1 cellular context compared by ENCODE assay signal in the genomic region with DNA sequence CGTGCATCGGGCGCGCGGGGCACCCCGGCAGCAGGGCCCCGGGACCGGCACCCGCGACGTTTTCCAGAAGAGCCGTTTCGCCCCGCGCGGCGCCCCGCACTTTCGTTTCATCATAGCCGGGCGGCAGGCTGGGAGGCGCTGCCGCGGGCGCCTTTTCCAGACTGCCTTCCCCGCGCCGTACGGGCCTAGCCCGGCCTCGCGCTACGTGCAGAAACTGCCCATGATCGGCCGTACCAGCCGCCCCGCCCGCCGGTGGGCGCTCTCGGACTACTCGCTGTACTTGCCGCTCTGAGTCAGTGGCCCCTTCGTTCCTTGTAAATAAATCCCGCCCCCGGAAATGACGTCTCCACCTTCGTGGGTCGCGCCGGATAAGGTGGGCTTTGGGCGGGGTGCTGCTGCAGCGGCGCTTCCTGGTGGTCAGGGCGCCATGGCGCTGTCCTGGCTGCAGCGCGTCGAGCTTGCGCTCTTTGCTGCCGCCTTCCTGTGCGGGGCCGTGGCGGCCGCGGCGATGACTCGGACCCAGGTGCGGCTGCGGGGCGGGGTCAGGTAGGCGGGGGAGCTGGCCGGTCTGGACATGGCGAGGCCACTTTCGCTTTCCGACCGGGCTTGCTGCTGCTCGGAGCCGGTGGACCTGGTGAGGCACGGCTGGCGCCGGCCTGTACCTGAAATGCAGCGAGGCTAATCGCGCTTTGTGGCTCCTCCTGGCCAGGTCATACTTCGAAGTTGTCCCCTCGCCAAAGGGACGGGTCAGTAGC.
TF ChIP-seq lines count a peak whose summit lies in the region.

A gene with protein sequence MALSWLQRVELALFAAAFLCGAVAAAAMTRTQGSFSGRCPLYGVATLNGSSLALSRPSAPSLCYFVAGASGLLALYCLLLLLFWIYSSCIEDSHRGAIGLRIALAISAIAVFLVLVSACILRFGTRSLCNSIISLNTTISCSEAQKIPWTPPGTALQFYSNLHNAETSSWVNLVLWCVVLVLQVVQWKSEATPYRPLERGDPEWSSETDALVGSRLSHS (plus strand): TSS at position 398 of the 755 bp plus-strand sequence. CDS start 30 bp downstream, at position 428.

TF ChIP-seq in HepG2, 621 proteins besides CTCF, POLR2A, EP300 and RAD21 (continued from another document and continues in another):
- peak; percentile 87; the same call in 1 of the 2 replicates for TF ChIP-seq KAT7 (CRISPR knock-in tag; IDR thresholded peaks at IDR 0.05; ENCODE audit: borderline replicate concordance)
- TF ChIP-seq JUN (CRISPR knock-in tag; IDR thresholded peaks at IDR 0.05) = 0 out of 2 replicates have a peak, but pooled peaks have one; percentile 25
- peak; percentile 88 for TF ChIP-seq SALL2 (CRISPR knock-in tag; IDR thresholded peaks at IDR 0.05)
- peak; percentile 64 for TF ChIP-seq MEIS2 (CRISPR knock-in tag; IDR thresholded peaks at IDR 0.05)
- TF ChIP-seq, protein P1, sequence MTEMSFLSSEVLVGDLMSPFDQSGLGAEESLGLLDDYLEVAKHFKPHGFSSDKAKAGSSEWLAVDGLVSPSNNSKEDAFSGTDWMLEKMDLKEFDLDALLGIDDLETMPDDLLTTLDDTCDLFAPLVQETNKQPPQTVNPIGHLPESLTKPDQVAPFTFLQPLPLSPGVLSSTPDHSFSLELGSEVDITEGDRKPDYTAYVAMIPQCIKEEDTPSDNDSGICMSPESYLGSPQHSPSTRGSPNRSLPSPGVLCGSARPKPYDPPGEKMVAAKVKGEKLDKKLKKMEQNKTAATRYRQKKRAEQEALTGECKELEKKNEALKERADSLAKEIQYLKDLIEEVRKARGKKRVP (CRISPR knock-in tag; IDR thresholded peaks at IDR 0.05) = peak in 1 of 2 experiments; percentile 62; a peak in 1 of 4 replicates
- TF ChIP-seq ZNF264 (CRISPR knock-in tag; IDR thresholded peaks at IDR 0.05) = no peak; the same call in 1 of the 2 replicates
- TF ChIP-seq SMARCE1 (IDR thresholded peaks at IDR 0.05; ENCODE audit: borderline replicate concordance) = no peak
- peak; percentile 96 for TF ChIP-seq PHF5A (CRISPR knock-in tag; IDR thresholded peaks at IDR 0.05; ENCODE audit: low read depth, unreplicated experiment)
- TF ChIP-seq ZNF136 (CRISPR knock-in tag; IDR thresholded peaks at IDR 0.05; ENCODE audit: low read depth) = no peak; the same call in 1 of the 2 replicates
- 0 out of 2 replicates have a peak, but pooled peaks have one; percentile 26 for TF ChIP-seq RFX5 (IDR thresholded peaks at IDR 0.05; ENCODE audit: low read depth, low read length)
- TF ChIP-seq KDM1A (CRISPR knock-in tag; IDR thresholded peaks at IDR 0.05) = no peak
- peak; percentile 79; the same call in 1 of the 2 replicates for TF ChIP-seq ZNF350 (CRISPR knock-in tag; IDR thresholded peaks at IDR 0.05; ENCODE audit: borderline replicate concordance, low read depth)
- TF ChIP-seq, protein P2, sequence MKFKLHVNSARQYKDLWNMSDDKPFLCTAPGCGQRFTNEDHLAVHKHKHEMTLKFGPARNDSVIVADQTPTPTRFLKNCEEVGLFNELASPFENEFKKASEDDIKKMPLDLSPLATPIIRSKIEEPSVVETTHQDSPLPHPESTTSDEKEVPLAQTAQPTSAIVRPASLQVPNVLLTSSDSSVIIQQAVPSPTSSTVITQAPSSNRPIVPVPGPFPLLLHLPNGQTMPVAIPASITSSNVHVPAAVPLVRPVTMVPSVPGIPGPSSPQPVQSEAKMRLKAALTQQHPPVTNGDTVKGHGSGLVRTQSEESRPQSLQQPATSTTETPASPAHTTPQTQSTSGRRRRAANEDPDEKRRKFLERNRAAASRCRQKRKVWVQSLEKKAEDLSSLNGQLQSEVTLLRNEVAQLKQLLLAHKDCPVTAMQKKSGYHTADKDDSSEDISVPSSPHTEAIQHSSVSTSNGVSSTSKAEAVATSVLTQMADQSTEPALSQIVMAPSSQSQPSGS (CRISPR knock-in tag; IDR thresholded peaks at IDR 0.05) = peak; percentile 90
- TF ChIP-seq ZNF260 (CRISPR knock-in tag; IDR thresholded peaks at IDR 0.05; ENCODE audit: borderline replicate concordance, low read depth) = no peak
- no peak for TF ChIP-seq NFE2L2 (IDR thresholded peaks at IDR 0.05; ENCODE audit: low read length)
- peak; percentile 70 for TF ChIP-seq ASH2L (IDR thresholded peaks at IDR 0.05; ENCODE audit: insufficient read length, low read depth, low read length)
- TF ChIP-seq, protein P3, sequence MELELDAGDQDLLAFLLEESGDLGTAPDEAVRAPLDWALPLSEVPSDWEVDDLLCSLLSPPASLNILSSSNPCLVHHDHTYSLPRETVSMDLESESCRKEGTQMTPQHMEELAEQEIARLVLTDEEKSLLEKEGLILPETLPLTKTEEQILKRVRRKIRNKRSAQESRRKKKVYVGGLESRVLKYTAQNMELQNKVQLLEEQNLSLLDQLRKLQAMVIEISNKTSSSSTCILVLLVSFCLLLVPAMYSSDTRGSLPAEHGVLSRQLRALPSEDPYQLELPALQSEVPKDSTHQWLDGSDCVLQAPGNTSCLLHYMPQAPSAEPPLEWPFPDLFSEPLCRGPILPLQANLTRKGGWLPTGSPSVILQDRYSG (CRISPR knock-in tag; IDR thresholded peaks at IDR 0.05) = 0 out of 2 replicates have a peak, but pooled peaks have one; percentile 34
- TF ChIP-seq YEATS4 (CRISPR knock-in tag; IDR thresholded peaks at IDR 0.05; ENCODE audit: borderline replicate concordance) = peak; percentile 89
- TF ChIP-seq ZNF121 (CRISPR knock-in tag; IDR thresholded peaks at IDR 0.05) = no peak; the same call in 1 of the 2 replicates
- TF ChIP-seq ATF1 (CRISPR knock-in tag; IDR thresholded peaks at IDR 0.05) = peak; percentile 90
- TF ChIP-seq ZNF263 (CRISPR knock-in tag; IDR thresholded peaks at IDR 0.05) = no peak; the same call in 1 of the 2 replicates
- TF ChIP-seq, protein P4, sequence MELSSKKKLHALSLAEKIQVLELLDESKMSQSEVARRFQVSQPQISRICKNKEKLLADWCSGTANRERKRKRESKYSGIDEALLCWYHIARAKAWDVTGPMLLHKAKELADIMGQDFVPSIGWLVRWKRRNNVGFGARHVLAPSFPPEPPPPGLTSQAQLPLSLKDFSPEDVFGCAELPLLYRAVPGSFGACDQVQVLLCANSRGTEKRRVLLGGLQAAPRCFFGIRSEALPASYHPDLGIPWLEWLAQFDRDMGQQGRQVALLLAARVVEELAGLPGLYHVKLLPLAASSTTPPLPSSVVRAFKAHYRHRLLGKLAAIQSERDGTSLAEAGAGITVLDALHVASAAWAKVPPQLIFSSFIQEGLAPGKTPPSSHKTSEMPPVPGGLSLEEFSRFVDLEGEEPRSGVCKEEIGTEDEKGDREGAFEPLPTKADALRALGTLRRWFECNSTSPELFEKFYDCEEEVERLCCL (CRISPR knock-in tag; IDR thresholded peaks at IDR 0.05; ENCODE audit: borderline replicate concordance) = 0 out of 2 replicates have a peak, but pooled peaks have one; percentile 55
- no peak for TF ChIP-seq MATR3 (CRISPR knock-in tag; IDR thresholded peaks at IDR 0.05)
- TF ChIP-seq CHD4 (IDR thresholded peaks at IDR 0.05; ENCODE audit: borderline replicate concordance, low read length) = no peak
- TF ChIP-seq ZC3H13 (CRISPR knock-in tag; IDR thresholded peaks at IDR 0.05) = peak; percentile 100
- TF ChIP-seq ZNF747 (CRISPR knock-in tag; IDR thresholded peaks at IDR 0.05; ENCODE audit: borderline replicate concordance) = peak; percentile 63; the same call in 1 of the 2 replicates
- TF ChIP-seq SRSF4 (IDR thresholded peaks at IDR 0.05; ENCODE audit: low read depth, low read length, poor library complexity, severe bottlenecking) = no peak
- TF ChIP-seq, protein P5, sequence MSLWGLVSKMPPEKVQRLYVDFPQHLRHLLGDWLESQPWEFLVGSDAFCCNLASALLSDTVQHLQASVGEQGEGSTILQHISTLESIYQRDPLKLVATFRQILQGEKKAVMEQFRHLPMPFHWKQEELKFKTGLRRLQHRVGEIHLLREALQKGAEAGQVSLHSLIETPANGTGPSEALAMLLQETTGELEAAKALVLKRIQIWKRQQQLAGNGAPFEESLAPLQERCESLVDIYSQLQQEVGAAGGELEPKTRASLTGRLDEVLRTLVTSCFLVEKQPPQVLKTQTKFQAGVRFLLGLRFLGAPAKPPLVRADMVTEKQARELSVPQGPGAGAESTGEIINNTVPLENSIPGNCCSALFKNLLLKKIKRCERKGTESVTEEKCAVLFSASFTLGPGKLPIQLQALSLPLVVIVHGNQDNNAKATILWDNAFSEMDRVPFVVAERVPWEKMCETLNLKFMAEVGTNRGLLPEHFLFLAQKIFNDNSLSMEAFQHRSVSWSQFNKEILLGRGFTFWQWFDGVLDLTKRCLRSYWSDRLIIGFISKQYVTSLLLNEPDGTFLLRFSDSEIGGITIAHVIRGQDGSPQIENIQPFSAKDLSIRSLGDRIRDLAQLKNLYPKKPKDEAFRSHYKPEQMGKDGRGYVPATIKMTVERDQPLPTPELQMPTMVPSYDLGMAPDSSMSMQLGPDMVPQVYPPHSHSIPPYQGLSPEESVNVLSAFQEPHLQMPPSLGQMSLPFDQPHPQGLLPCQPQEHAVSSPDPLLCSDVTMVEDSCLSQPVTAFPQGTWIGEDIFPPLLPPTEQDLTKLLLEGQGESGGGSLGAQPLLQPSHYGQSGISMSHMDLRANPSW (CRISPR knock-in tag; IDR thresholded peaks at IDR 0.05; ENCODE audit: borderline replicate concordance) = no peak
- peak; percentile 22; the same call in 1 of the 2 replicates for TF ChIP-seq ZNF547 (CRISPR knock-in tag; IDR thresholded peaks at IDR 0.05)
- TF ChIP-seq ZNF207 (IDR thresholded peaks at IDR 0.05; ENCODE audit: borderline replicate concordance) = no peak
- TF ChIP-seq RELA (CRISPR knock-in tag; IDR thresholded peaks at IDR 0.05) = no peak
- peak; percentile 92 for TF ChIP-seq GATAD1 (CRISPR knock-in tag; IDR thresholded peaks at IDR 0.05)
- peak; percentile 88 for TF ChIP-seq SALL1 (CRISPR knock-in tag; IDR thresholded peaks at IDR 0.05)
- peak; percentile 66; the same call in 1 of the 2 replicates for TF ChIP-seq KLF11 (CRISPR knock-in tag; IDR thresholded peaks at IDR 0.05)
- TF ChIP-seq, protein P6, sequence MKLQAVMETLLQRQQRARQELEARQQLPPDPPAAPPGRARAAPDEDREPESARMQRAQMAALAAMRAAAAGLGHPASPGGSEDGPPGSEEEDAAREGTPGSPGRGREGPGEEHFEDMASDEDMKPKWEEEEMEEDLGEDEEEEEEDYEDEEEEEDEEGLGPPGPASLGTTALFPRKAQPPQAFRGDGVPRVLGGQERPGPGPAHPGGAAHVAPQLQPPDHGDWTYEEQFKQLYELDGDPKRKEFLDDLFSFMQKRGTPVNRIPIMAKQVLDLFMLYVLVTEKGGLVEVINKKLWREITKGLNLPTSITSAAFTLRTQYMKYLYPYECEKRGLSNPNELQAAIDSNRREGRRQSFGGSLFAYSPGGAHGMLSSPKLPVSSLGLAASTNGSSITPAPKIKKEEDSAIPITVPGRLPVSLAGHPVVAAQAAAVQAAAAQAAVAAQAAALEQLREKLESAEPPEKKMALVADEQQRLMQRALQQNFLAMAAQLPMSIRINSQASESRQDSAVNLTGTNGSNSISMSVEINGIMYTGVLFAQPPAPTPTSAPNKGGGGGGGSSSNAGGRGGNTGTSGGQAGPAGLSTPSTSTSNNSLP (IDR thresholded peaks at IDR 0.05; ENCODE audit: low read depth, low read length) = no peak
- TF ChIP-seq, protein P7, sequence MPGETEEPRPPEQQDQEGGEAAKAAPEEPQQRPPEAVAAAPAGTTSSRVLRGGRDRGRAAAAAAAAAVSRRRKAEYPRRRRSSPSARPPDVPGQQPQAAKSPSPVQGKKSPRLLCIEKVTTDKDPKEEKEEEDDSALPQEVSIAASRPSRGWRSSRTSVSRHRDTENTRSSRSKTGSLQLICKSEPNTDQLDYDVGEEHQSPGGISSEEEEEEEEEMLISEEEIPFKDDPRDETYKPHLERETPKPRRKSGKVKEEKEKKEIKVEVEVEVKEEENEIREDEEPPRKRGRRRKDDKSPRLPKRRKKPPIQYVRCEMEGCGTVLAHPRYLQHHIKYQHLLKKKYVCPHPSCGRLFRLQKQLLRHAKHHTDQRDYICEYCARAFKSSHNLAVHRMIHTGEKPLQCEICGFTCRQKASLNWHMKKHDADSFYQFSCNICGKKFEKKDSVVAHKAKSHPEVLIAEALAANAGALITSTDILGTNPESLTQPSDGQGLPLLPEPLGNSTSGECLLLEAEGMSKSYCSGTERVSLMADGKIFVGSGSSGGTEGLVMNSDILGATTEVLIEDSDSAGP (CRISPR knock-in tag; IDR thresholded peaks at IDR 0.05; ENCODE audit: borderline replicate concordance) = peak; percentile 91
- TF ChIP-seq HNRNPLL (IDR thresholded peaks at IDR 0.05; ENCODE audit: low read depth, low read length, poor library complexity, severe bottlenecking) = peak; percentile 60
- TF ChIP-seq ARID2 (CRISPR knock-in tag; IDR thresholded peaks at IDR 0.05; ENCODE audit: borderline replicate concordance) = peak; percentile 97
- peak; percentile 82 for TF ChIP-seq SP5 (CRISPR knock-in tag; IDR thresholded peaks at IDR 0.05; ENCODE audit: borderline replicate concordance, low read depth)
- TF ChIP-seq, protein P8, sequence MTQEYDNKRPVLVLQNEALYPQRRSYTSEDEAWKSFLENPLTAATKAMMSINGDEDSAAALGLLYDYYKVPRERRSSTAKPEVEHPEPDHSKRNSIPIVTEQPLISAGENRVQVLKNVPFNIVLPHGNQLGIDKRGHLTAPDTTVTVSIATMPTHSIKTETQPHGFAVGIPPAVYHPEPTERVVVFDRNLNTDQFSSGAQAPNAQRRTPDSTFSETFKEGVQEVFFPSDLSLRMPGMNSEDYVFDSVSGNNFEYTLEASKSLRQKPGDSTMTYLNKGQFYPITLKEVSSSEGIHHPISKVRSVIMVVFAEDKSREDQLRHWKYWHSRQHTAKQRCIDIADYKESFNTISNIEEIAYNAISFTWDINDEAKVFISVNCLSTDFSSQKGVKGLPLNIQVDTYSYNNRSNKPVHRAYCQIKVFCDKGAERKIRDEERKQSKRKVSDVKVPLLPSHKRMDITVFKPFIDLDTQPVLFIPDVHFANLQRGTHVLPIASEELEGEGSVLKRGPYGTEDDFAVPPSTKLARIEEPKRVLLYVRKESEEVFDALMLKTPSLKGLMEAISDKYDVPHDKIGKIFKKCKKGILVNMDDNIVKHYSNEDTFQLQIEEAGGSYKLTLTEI (CRISPR knock-in tag; conservative IDR thresholded peaks at IDR 0.05) = no peak
- peak; percentile 87 for TF ChIP-seq ZNF781 (CRISPR knock-in tag; IDR thresholded peaks at IDR 0.05; ENCODE audit: borderline replicate concordance, not compliant biosample characterization)
- TF ChIP-seq ZSCAN12 (CRISPR knock-in tag; IDR thresholded peaks at IDR 0.05) = 0 out of 2 replicates have a peak, but pooled peaks have one; percentile 39
- peak; percentile 31 for TF ChIP-seq ZNF331 (CRISPR knock-in tag; IDR thresholded peaks at IDR 0.05)
- peak; percentile 79; the same call in 1 of the 2 replicates for TF ChIP-seq ZNF772 (CRISPR knock-in tag; IDR thresholded peaks at IDR 0.05)
- TF ChIP-seq CBX1 (IDR thresholded peaks at IDR 0.05; ENCODE audit: low read depth) = peak; percentile 71
- peak; percentile 96 for TF ChIP-seq ZNF354B (CRISPR knock-in tag; IDR thresholded peaks at IDR 0.05)
- TF ChIP-seq, protein P9, sequence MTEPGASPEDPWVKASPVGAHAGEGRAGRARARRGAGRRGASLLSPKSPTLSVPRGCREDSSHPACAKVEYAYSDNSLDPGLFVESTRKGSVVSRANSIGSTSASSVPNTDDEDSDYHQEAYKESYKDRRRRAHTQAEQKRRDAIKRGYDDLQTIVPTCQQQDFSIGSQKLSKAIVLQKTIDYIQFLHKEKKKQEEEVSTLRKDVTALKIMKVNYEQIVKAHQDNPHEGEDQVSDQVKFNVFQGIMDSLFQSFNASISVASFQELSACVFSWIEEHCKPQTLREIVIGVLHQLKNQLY (CRISPR knock-in tag; IDR thresholded peaks at IDR 0.05) = no peak
- TF ChIP-seq ZBTB7A (CRISPR knock-in tag; IDR thresholded peaks at IDR 0.05) = peak; percentile 86
- TF ChIP-seq RBM39 (IDR thresholded peaks at IDR 0.05; ENCODE audit: low read depth, low read length, poor library complexity, severe bottlenecking) = peak; percentile 58
